In the genomic region with DNA sequence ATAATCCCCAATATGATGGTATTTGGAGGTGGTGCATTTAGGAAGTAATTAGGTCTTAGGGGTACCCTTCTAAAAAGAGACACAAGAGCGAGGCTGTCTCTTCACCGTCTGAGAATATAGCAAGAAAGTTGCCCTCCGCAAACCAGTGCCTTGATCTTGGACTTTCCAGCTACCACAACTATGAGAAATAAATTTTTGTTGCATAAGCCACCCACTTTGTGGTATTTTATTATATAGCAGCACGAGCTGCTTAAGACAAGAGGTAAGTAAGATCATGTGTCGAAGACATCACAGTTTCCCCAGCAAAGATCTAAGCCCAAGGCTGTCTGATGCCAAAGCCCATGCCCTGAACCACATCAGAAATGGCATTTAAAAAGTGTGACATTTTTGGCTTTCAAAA, we compare ENCODE assay signal across 25 cellular contexts. TPM values are rescaled to one million over a fixed set of nuclear protein-coding genes. Genes with fewer than 3 reads are reported as not detected.
DNase-seq lines count a peak whose midpoint lies in the region; ATAC-seq and TF ChIP-seq lines count a peak whose summit lies in the region.
"Had no signal": no experiment of that assay in that cellular context is flagged by ENCODE, and none has a peak within 500 bp of the region (broad histone marks: within the 10 kb centered on the region; RNA-seq: fewer than 3 reads in every experiment).

No MANE protein-coding gene starts in this region.

- peak overlapping the region; percentile 97 for H3K27ac Mint-ChIP-seq in HFFc6
- H3K27ac Mint-ChIP-seq in CD4-positive, alpha-beta T cell: no peak overlapping the region
- H3K27ac Mint-ChIP-seq: activated B cell treated with CpG ODN at 0.5 μM for 24 hours; activated CD4-positive, alpha-beta memory T cell treated with anti-CD3 and anti-CD28 coated beads, Interleukin-2, amount 10 ng/mL, durations not matched to agents 7 days and 5 days; activated naive CD4-positive, alpha-beta T cell treated with anti-CD3 and anti-CD28 coated beads, Interleukin-2, amount 10 ng/mL, durations not matched to agents 7 days and 5 days; brain; CD4-positive, alpha-beta memory T cell; dendritic cell treated with granulocyte-macrophage colony-stimulating factor and Interleukin-4, amounts not matched to agents 40 ng/mL and 50 ng/mL, for 4 days had no signal

- no peaks in the 10 kb centered on the region for H3F3A ChIP-seq in smooth muscle cell (ENCODE audit: low read depth)

- H3K36me3 Mint-ChIP-seq in HFFc6 (ENCODE audit: low read depth): peaks cover 4% of the 10 kb centered on the region; the same call in 1 of the 2 replicates
- no peaks in the 10 kb centered on the region for H3K36me3 Mint-ChIP-seq in CD4-positive, alpha-beta T cell (ENCODE audit: low read depth)
- H3K36me3 Mint-ChIP-seq: activated naive CD4-positive, alpha-beta T cell treated with anti-CD3 and anti-CD28 coated beads, Interleukin-2, amount 10 ng/mL, durations not matched to agents 7 days and 5 days; brain; CD4-positive, alpha-beta memory T cell had no signal

- no peaks in the 10 kb centered on the region for H3K36me3 ChIP-seq in smooth muscle cell (ENCODE audit: low read depth)

- H3K9me3 Mint-ChIP-seq in HFFc6: no peaks in the 10 kb centered on the region
- H3K9me3 Mint-ChIP-seq in CD4-positive, alpha-beta T cell: no peaks in the 10 kb centered on the region
- H3K9me3 Mint-ChIP-seq: activated B cell treated with CpG ODN at 0.5 μM for 24 hours; activated CD4-positive, alpha-beta memory T cell treated with anti-CD3 and anti-CD28 coated beads, Interleukin-2, amount 10 ng/mL, durations not matched to agents 7 days and 5 days; activated naive CD4-positive, alpha-beta T cell treated with anti-CD3 and anti-CD28 coated beads, Interleukin-2, amount 10 ng/mL, durations not matched to agents 7 days and 5 days; dendritic cell treated with granulocyte-macrophage colony-stimulating factor and Interleukin-4, amounts not matched to agents 40 ng/mL and 50 ng/mL, for 4 days; nephron had no signal

- no peak overlapping the region for H3K9ac ChIP-seq in smooth muscle cell (ENCODE audit: low read depth)

- intact Hi-C loops in CD4-positive, alpha-beta T cell (cut with DNase I, micrococcal nuclease): no loop called here

- no peak overlapping the region for H2AFZ ChIP-seq in smooth muscle cell (ENCODE audit: low read depth)

- POLR2A ChIA-PET in CD4-positive, alpha-beta T cell (lab: Charles Lee): no interaction called here

- no peak overlapping the region for H3K4me3 ChIP-seq in smooth muscle cell
- H3K4me3 ChIP-seq: skin epidermis had no signal

- H3K27ac ChIP-seq in CD4-positive, alpha-beta T cell (ENCODE audit: low read depth, low read length): no peak overlapping the region
- no peak overlapping the region for H3K27ac ChIP-seq in smooth muscle cell (ENCODE audit: low read depth)

- no peaks in the 10 kb centered on the region for H3K27me3 ChIP-seq in CD4-positive, alpha-beta T cell (ENCODE audit: control insufficient read depth, insufficient read depth, low read length)
- H3K27me3 ChIP-seq in smooth muscle cell (ENCODE audit: low read depth): peaks cover 5% of the 10 kb centered on the region

- peak overlapping the region; percentile 52 for H3K4me3 Mint-ChIP-seq in HFFc6
- no peak overlapping the region for H3K4me3 Mint-ChIP-seq in CD4-positive, alpha-beta T cell
- H3K4me3 Mint-ChIP-seq: activated B cell treated with CpG ODN at 0.5 μM for 24 hours; activated CD4-positive, alpha-beta memory T cell treated with anti-CD3 and anti-CD28 coated beads, Interleukin-2, amount 10 ng/mL, durations not matched to agents 7 days and 5 days; activated naive CD4-positive, alpha-beta T cell treated with anti-CD3 and anti-CD28 coated beads, Interleukin-2, amount 10 ng/mL, durations not matched to agents 7 days and 5 days; brain; CD4-positive, alpha-beta memory T cell; dendritic cell treated with granulocyte-macrophage colony-stimulating factor and Interleukin-4, amounts not matched to agents 40 ng/mL and 50 ng/mL, for 4 days; nephron had no signal

- H3K79me2 ChIP-seq in smooth muscle cell (ENCODE audit: low read depth): no peaks in the 10 kb centered on the region

- DNase-seq in AG08395 (ENCODE audit: low spot score) (peak; percentile 66), HFFc6 (peak; percentile 86), amniotic stem cell (lab: John Stamatoyannopoulos, UW) (peak; percentile 6), hepatic stellate cell (ENCODE audit: low spot score) (peak; percentile 26), smooth muscle cell (lab: John Stamatoyannopoulos, UW; ENCODE audit: unreplicated experiment) (no peak), DMS79 (lab: John Stamatoyannopoulos, UW) (no peak)
- no peak for DNase-seq in CD4-positive, alpha-beta T cell
- DNase-seq: activated B cell treated with CpG ODN at 0.5 μM for 24 hours; activated CD4-positive, alpha-beta memory T cell treated with anti-CD3 and anti-CD28 coated beads, Interleukin-2, amount 10 ng/mL, durations not matched to agents 7 days and 5 days; activated naive CD4-positive, alpha-beta T cell treated with anti-CD3 and anti-CD28 coated beads, Interleukin-2, amount 10 ng/mL, durations not matched to agents 7 days and 5 days; activated T-cell treated with anti-CD3 and anti-CD28 coated beads, Interleukin-2, amount 50 U/mL, for 1 hour; CD4-positive, alpha-beta memory T cell; foreskin melanocyte; kidney glomerular epithelial cell; NCI-H1417; NCI-H774; stimulated activated CD4-positive, alpha-beta T cell treated with anti-CD3 and anti-CD28 coated beads, Interleukin-4, amount 100 ng/mL, for 1 hour had no signal

- peaks cover 89% of the 10 kb centered on the region for H3K4me1 Mint-ChIP-seq in HFFc6 (ENCODE audit: low read depth)
- peaks cover 4% of the 10 kb centered on the region for H3K4me1 Mint-ChIP-seq in CD4-positive, alpha-beta T cell (ENCODE audit: low read depth)

- no peaks in the 10 kb centered on the region for H3K4me1 ChIP-seq in smooth muscle cell (ENCODE audit: low read depth)

- H3K27me3 Mint-ChIP-seq in HFFc6 (ENCODE audit: insufficient read depth): no peaks in the 10 kb centered on the region; the same call in 1 of the 2 replicates
- H3K27me3 Mint-ChIP-seq in CD4-positive, alpha-beta T cell: peaks cover 32% of the 10 kb centered on the region

- 58% methylated on average over 5 of the region's 5 CpGs for WGBS in smooth muscle cell (ENCODE audit: low lambda C conversion rate)

- no peak for TF ChIP-seq CTCF in HFFc6 (IDR thresholded peaks at IDR 0.05)
- TF ChIP-seq CTCF in CD4-positive, alpha-beta T cell (IDR thresholded peaks at IDR 0.05): no peak
- TF ChIP-seq CTCF in smooth muscle cell (IDR thresholded peaks at IDR 0.05; ENCODE audit: borderline replicate concordance, insufficient read depth, poor library complexity, severe bottlenecking): no peak

- CTCF ChIA-PET in CD4-positive, alpha-beta T cell (lab: Charles Lee): no interaction called here

- ATAC-seq in HG03159 (IDR thresholded peaks at IDR 0.05; ENCODE audit: unreplicated experiment): no peak
- no peak for ATAC-seq in CD4-positive, alpha-beta T cell (ENCODE audit: poor library complexity)

- no peaks in the 10 kb centered on the region for H3K9me3 ChIP-seq in CD4-positive, alpha-beta T cell (ENCODE audit: control insufficient read depth, low read length)
- no peaks in the 10 kb centered on the region for H3K9me3 ChIP-seq in smooth muscle cell (replicated peaks; ENCODE audit: low read depth)

- H4K20me1 ChIP-seq in smooth muscle cell (ENCODE audit: low read depth): no peaks in the 10 kb centered on the region

- no peak overlapping the region for H3K4me2 ChIP-seq in smooth muscle cell

RNA-seq across cellular contexts. Expression of gene EXOSC9, which starts 9.6 kb away (rescaled TPM):
- total RNA-seq in HFFc6 (2021; fragmentation: NEBNext Ultra II Directional; extraction: Animal tissue kit (Norgen Biotek cat#: 25700)): 10 to 100 TPM; 30.5 to 57.2 (median 49.4) TPM
- 10 to 100 TPM; 71.6 to 72.7 TPM for total RNA-seq in CD4-positive, alpha-beta T cell
- 45.1 and 56.2 TPM in 2 replicates for total RNA-seq in smooth muscle cell
- polyA plus RNA-seq in smooth muscle cell: 27.6 and 31.8 TPM in 2 replicates

RNA-seq across cellular contexts. Expression of gene SMIM43, which starts 26.5 kb away (rescaled TPM):
- 1 to 10 TPM in 4 of 6 experiments, under 1 TPM in 2; 0.35 to 2.2 (median 1.5) TPM for total RNA-seq in HFFc6 (2021; fragmentation: NEBNext Ultra II Directional; extraction: Animal tissue kit (Norgen Biotek cat#: 25700))
- total RNA-seq in CD4-positive, alpha-beta T cell: not detected
- not detected in 2 replicates for total RNA-seq in smooth muscle cell
- polyA plus RNA-seq in smooth muscle cell: not detected in 2 replicates
- total RNA-seq: activated B cell treated with CpG ODN at 0.5 μM for 24 hours; activated CD4-positive, alpha-beta memory T cell treated with anti-CD3 and anti-CD28 coated beads, Interleukin-2, amount 10 ng/mL, durations not matched to agents 7 days and 5 days; CD4-positive, alpha-beta memory T cell; OCI-LY7; posterior vena cava; SK-MEL-5 had no signal
- polyA plus RNA-seq: CD4-positive, alpha-beta memory T cell had no signal

RNA-seq across cellular contexts. Expression of gene CCNA2, which starts 32.2 kb away (rescaled TPM):
- total RNA-seq in HFFc6 (2021; fragmentation: NEBNext Ultra II Directional; extraction: Animal tissue kit (Norgen Biotek cat#: 25700)): 10 to 100 TPM; 30.0 to 77.0 (median 68.9) TPM
- under 1 TPM; 0.34 to 0.41 TPM for total RNA-seq in CD4-positive, alpha-beta T cell
- total RNA-seq in smooth muscle cell: 21.4 and 22.5 TPM in 2 replicates
- 13.0 and 16.2 TPM in 2 replicates for polyA plus RNA-seq in smooth muscle cell

Comparison
In these comparisons a context has a peak if more than half of its experiments do, and no peak if none do; other contexts are left out.
1. DNase-seq: peak in AG08395 (single experiment), HFFc6 (single experiment), amniotic stem cell (single experiment) and hepatic stellate cell (single experiment); none in CD4-positive, alpha-beta T cell (0 of 10), smooth muscle cell (single experiment) and DMS79 (single experiment).
2. RNA of gene CCNA2, which starts 32.2 kb away (total RNA-seq): 30.0 to 77.0 TPM in HFFc6 and 21.4 to 22.5 TPM in smooth muscle cell; 0.34 to 0.41 TPM in CD4-positive, alpha-beta T cell; every median in the first group is over 10 times any median in the second.